ENCODE assay signal across 22 cellular contexts in genomic region chr13:85738696-85739320, GRCh38.
DNase-seq lines count a peak whose midpoint lies in the region; ATAC-seq and TF ChIP-seq lines count a peak whose summit lies in the region.
"Had no signal": no experiment of that assay in that cellular context is flagged by ENCODE, and none has a peak within 500 bp of the region (broad histone marks: within the 10 kb centered on the region; RNA-seq: fewer than 3 reads in every experiment).

No MANE protein-coding gene starts in this region.

- no peaks in the 10 kb centered on the region for H3K9me3 ChIP-seq in effector memory CD4-positive, alpha-beta T cell (ENCODE audit: control insufficient read depth, low read length)
- H3K9me3 ChIP-seq: BLaER1 had no signal

- no peak for TF ChIP-seq CTCF in WTC11 (IDR thresholded peaks at IDR 0.05)

- no peaks in the 10 kb centered on the region; the same call in 1 of the 2 replicates for H3K36me3 Mint-ChIP-seq in WTC11
- H3K36me3 Mint-ChIP-seq: CD4-positive, CD25-positive, alpha-beta regulatory T cell had no signal

- H3K4me1 ChIP-seq in effector memory CD4-positive, alpha-beta T cell (ENCODE audit: control insufficient read depth, insufficient read depth, low read length, poor library complexity, severe bottlenecking) = no peaks in the 10 kb centered on the region
- H3K4me1 ChIP-seq: BLaER1 had no signal

- H3K27me3 ChIP-seq in effector memory CD4-positive, alpha-beta T cell (replicated peaks; ENCODE audit: control insufficient read depth, insufficient read depth, low read length, poor library complexity, severe bottlenecking) = no peaks in the 10 kb centered on the region
- H3K27me3 ChIP-seq: BLaER1 had no signal

- POLR2A ChIA-PET in WTC11 (lab: Charles Lee) = no interaction called here

- no peak overlapping the region for H3K4me3 ChIP-seq in effector memory CD4-positive, alpha-beta T cell (ENCODE audit: insufficient read depth, low read depth, low read length, poor library complexity, severe bottlenecking)
- H3K4me3 ChIP-seq: BLaER1 had no signal

- ATAC-seq in WTC11 (no peak), GM21619 (IDR thresholded peaks at IDR 0.05; ENCODE audit: unreplicated experiment) (no peak)
- ATAC-seq: Panc1 had no signal

- CTCF ChIA-PET in WTC11 (lab: Charles Lee) = no interaction called here

- peaks cover 49% of the 10 kb centered on the region for H3K4me1 Mint-ChIP-seq in WTC11
- H3K4me1 Mint-ChIP-seq: CD4-positive, CD25-positive, alpha-beta regulatory T cell had no signal

- H3K4me3 Mint-ChIP-seq in WTC11 = no peak overlapping the region
- H3K4me3 Mint-ChIP-seq: CD4-positive, CD25-positive, alpha-beta regulatory T cell; H9 had no signal

- DNase-seq in ELR (ENCODE audit: low read depth) = peak; percentile 40
- DNase-seq in HPDE6-E6E7 (ENCODE audit: extremely low spot score) = peak; percentile 1
- DNase-seq in WTC11 (ENCODE audit: low spot score) = no peak
- DNase-seq in epithelial cell of prostate (ENCODE audit: low read depth, low spot score) = peak; percentile 6
- no peak for DNase-seq in OCI-M1 (lab: John Stamatoyannopoulos, UW)
- DNase-seq in effector memory CD4-positive, alpha-beta T cell = no peak
- DNase-seq in DMS79 treated with DMSO at 0.1 percent for 48 hours (lab: John Stamatoyannopoulos, UW) = no peak
- DNase-seq: CD4-positive, CD25-positive, alpha-beta regulatory T cell; DMS53; H9; KG1; NCI-H1092 treated with DMSO at 0.1 percent for 48 hours; NCI-H1436 treated with DMSO at 0.1 percent for 48 hours; NCI-H1930; NCI-H2107; NCI-H526 treated with DMSO at 0.1 percent for 48 hours; SHP77 treated with DMSO at 0.1 percent for 48 hours; T-helper 1 cell had no signal

- no peaks in the 10 kb centered on the region for H3K36me3 ChIP-seq in effector memory CD4-positive, alpha-beta T cell (ENCODE audit: control insufficient read depth, insufficient read depth, low read length)
- H3K36me3 ChIP-seq: BLaER1 had no signal

- no peak overlapping the region for H3K27ac ChIP-seq in epithelial cell of prostate
- no peak overlapping the region for H3K27ac ChIP-seq in effector memory CD4-positive, alpha-beta T cell (ENCODE audit: insufficient read depth, low read length, poor library complexity, severe bottlenecking)
- H3K27ac ChIP-seq: BLaER1, RWPE1 had no signal

- H3K27me3 Mint-ChIP-seq in WTC11 (ENCODE audit: low read depth) = no peaks in the 10 kb centered on the region
- H3K27me3 Mint-ChIP-seq: CD4-positive, CD25-positive, alpha-beta regulatory T cell had no signal

- peaks cover 3% of the 10 kb centered on the region for H3K9me3 Mint-ChIP-seq in WTC11

- H3K27ac Mint-ChIP-seq in WTC11 = 0 out of 2 replicates have a peak overlapping the region, but pooled peaks have one; percentile 15
- H3K27ac Mint-ChIP-seq: CD4-positive, CD25-positive, alpha-beta regulatory T cell had no signal

TF ChIP-seq in WTC11, 78 proteins besides CTCF, POLR2A, EP300 and RAD21:
- TF ChIP-seq FOXP1 (CRISPR knock-in tag; IDR thresholded peaks at IDR 0.05; ENCODE audit: borderline replicate concordance) = no peak
- TF ChIP-seq AR (CRISPR knock-in tag; IDR thresholded peaks at IDR 0.05) = no peak
- TF ChIP-seq NR1H2 (CRISPR knock-in tag; IDR thresholded peaks at IDR 0.05) = no peak
- TF ChIP-seq PRRX2 (CRISPR knock-in tag; IDR thresholded peaks at IDR 0.05) = no peak
- TF ChIP-seq SOX15 (CRISPR knock-in tag; IDR thresholded peaks at IDR 0.05) = no peak
- TF ChIP-seq FOXP4 (CRISPR knock-in tag; IDR thresholded peaks at IDR 0.05) = no peak
- TF ChIP-seq ZNF425 (CRISPR knock-in tag; conservative IDR thresholded peaks at IDR 0.05) = no peak
- TF ChIP-seq USF2 (CRISPR knock-in tag; IDR thresholded peaks at IDR 0.05) = no peak
- no peak for TF ChIP-seq MYBL2 (CRISPR knock-in tag; IDR thresholded peaks at IDR 0.05)
- no peak for TF ChIP-seq CBFB (CRISPR knock-in tag; IDR thresholded peaks at IDR 0.05; ENCODE audit: low read depth)
- TF ChIP-seq JAZF1 (CRISPR knock-in tag; IDR thresholded peaks at IDR 0.05) = no peak
- no peak for TF ChIP-seq RORB (CRISPR knock-in tag; IDR thresholded peaks at IDR 0.05)
- no peak for TF ChIP-seq SP1 (CRISPR knock-in tag; conservative IDR thresholded peaks at IDR 0.05)

Comparison
In these comparisons a context has a peak if more than half of its experiments do, and no peak if none do; other contexts are left out.
1. DNase-seq: peak in ELR (single experiment), HPDE6-E6E7 (single experiment) and epithelial cell of prostate (single experiment); none in WTC11 (single experiment), OCI-M1 (single experiment), effector memory CD4-positive, alpha-beta T cell (0 of 3) and DMS79 treated with DMSO at 0.1 percent for 48 hours (single experiment).